ENCODE assay signal across 8 cellular contexts in genomic region chr17:41917957-41918391, GRCh38.
DNase-seq lines count a peak whose midpoint lies in the region; ATAC-seq and TF ChIP-seq lines count a peak whose summit lies in the region.

No MANE protein-coding gene starts in this region.

- POLR2A ChIA-PET in GM10248 (lab: Yijun Ruan, JAX) (interaction anchor here (1.7 kb wide), 1 partner anchor 13 kb away, joined by 9 read pairs; the partner anchor contains the start of gene ODAD4), RWPE1 (lab: Yijun Ruan, JAX; ENCODE audit: low non-redundant PET) (interaction anchor here (0.5 to 0.9 kb wide), 3 partner anchors 13 to 105 kb away, joined by 3 to 5 read pairs (median 3); partner anchors contain the start of genes FKBP10 and ODAD4)

- H3K36me3 ChIP-seq in iPS-18a (ENCODE audit: control insufficient read depth, low read depth, low read length): peaks cover 8% of the 10 kb centered on the region

- peak overlapping the region; percentile 89 for H3K4me3 ChIP-seq in iPS-18a (ENCODE audit: low read length)
- peak overlapping the region; percentile 81 to 100 (median 97) for H3K4me3 ChIP-seq in skin epidermis

- no peaks in the 10 kb centered on the region for H3K9me3 ChIP-seq in iPS-18a (ENCODE audit: control insufficient read depth, low read depth, low read length)

- H3K27ac ChIP-seq in RWPE1: peak overlapping the region; percentile 94
- H3K27ac ChIP-seq in angular gyrus (ENCODE audit: low read depth, low read length): peak overlapping the region; percentile 85
- H3K27ac ChIP-seq in iPS-18a (ENCODE audit: low read length): peak overlapping the region; percentile 82
- H3K27ac ChIP-seq in skin epidermis: peak overlapping the region in 20 of 21 experiments; percentile 80 to 95 (median 92)

- CTCF ChIA-PET in GM10248 (lab: Yijun Ruan, JAX) (interaction anchor here (1.3 to 2.9 kb wide), 3 partner anchors 9 to 12 kb away, joined by 4 to 13 read pairs (median 5); partner anchors contain the start of gene ODAD4), RWPE1 (lab: Yijun Ruan, JAX) (interaction anchor here (0.7 kb wide), 1 partner anchor 612 kb away, joined by 3 read pairs; no protein-coding TSS in a partner anchor)

- H3K9ac ChIP-seq in iPS-18a (ENCODE audit: low read length): peak overlapping the region; percentile 95

- no peak for TF ChIP-seq CTCF in GM10248 (IDR thresholded peaks at IDR 0.05; ENCODE audit: control extremely low read depth, extremely low read depth, low read depth, missing control alignments)
- TF ChIP-seq CTCF in RWPE1 (conservative IDR thresholded peaks at IDR 0.05; ENCODE audit: low read depth): no peak

- ATAC-seq in HG03442 (IDR thresholded peaks at IDR 0.05; ENCODE audit: unreplicated experiment) (peak; percentile 19), GM18868 (IDR thresholded peaks at IDR 0.05; ENCODE audit: unreplicated experiment) (no peak)

- peak; percentile 40 for DNase-seq in GM10248 (ENCODE audit: extremely low spot score)
- peak; percentile 30 for DNase-seq in RWPE1 (ENCODE audit: low spot score)
- DNase-seq in AG08395 (ENCODE audit: low spot score): no peak

- no peaks in the 10 kb centered on the region for H3K27me3 ChIP-seq in iPS-18a (ENCODE audit: control insufficient read depth, insufficient read depth, low read length)

- H3K4me1 ChIP-seq in iPS-18a (ENCODE audit: control insufficient read depth, low read depth, low read length): peaks cover 29% of the 10 kb centered on the region
